8 cellular contexts compared by ENCODE assay signal in the genomic region with DNA sequence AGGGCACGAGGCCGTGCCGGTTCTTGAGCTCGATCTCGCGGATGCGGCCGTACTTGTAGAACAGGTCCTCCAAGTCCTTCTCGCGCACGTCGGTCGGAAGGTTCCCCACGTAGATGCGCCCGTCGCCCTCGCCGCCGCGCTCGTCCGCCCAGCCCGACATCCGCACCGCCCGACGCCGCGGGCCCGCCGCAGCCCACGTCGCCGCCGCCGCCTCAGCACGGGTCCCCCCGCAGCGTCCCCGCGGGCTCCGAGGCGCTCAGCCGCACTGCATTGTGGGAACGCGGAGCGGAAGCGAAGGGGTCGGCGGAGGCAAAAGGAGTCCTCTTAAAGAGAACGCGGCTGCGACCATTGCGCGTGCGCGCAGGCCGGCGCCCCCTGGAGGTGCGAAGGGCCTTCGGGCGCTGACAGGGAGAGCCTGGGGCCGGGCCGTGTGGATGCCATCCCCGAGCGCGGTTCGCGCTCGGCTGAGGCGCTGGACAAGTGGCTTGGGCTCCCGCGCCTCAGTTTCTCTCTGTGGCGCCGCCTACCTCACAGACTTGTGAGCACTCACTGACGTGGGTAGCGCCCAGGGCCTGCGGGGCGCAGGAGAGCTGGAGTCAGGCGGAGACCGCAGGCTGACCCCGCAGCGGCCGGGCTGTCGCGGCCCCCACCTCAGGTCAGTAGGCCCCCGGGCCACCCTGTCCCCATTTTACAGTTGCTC.
A peak's percentile ranks its signal among the peaks of the same experiment; 100 is the strongest.
DNase-seq lines count a peak whose midpoint lies in the region; ATAC-seq and TF ChIP-seq lines count a peak whose summit lies in the region.

A gene with protein sequence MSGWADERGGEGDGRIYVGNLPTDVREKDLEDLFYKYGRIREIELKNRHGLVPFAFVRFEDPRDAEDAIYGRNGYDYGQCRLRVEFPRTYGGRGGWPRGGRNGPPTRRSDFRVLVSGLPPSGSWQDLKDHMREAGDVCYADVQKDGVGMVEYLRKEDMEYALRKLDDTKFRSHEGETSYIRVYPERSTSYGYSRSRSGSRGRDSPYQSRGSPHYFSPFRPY (minus strand): TSS at position 299 of the 700 bp plus-strand sequence. CDS start 139 bp downstream, at position 160.

- ATAC-seq in GM21576 (IDR thresholded peaks at IDR 0.05; ENCODE audit: unreplicated experiment), result peak; percentile 87

- no peaks in the 10 kb centered on the region for H3K27me3 ChIP-seq in mucosa of stomach (ENCODE audit: control insufficient read depth, insufficient read depth, low read length)

- H3K4me3 ChIP-seq in mucosa of stomach (ENCODE audit: low read length), result peak within 1 kb of the TSS; percentile 77

- TF ChIP-seq EP300 in Ishikawa (IDR thresholded peaks at IDR 0.05; ENCODE audit: borderline replicate concordance), result no peak

- peak; percentile 88 for TF ChIP-seq POLR2A in erythroblast (IDR thresholded peaks at IDR 0.05; ENCODE audit: low read length)

- peak within 1 kb of the TSS; percentile 77 for H3K9ac ChIP-seq in mucosa of stomach (ENCODE audit: low read length)

- no peaks in the 10 kb centered on the region for H3K36me3 ChIP-seq in mucosa of stomach (ENCODE audit: control insufficient read depth, insufficient read depth, low read length)

- H3K4me1 ChIP-seq in mucosa of stomach (ENCODE audit: control insufficient read depth, insufficient read depth, low read length), result peaks cover 10% of the 10 kb centered on the region

- DNase-seq in DMS153 (lab: John Stamatoyannopoulos, UW) (peak; percentile 92), OCI-M2 (lab: John Stamatoyannopoulos, UW; ENCODE audit: unreplicated experiment) (peak; percentile 68), activated T-cell treated with anti-CD3 and anti-CD28 coated beads for 48 hours (ENCODE audit: low read depth) (peak; percentile 97), erythroblast (lab: John Stamatoyannopoulos, UW) (peak; percentile 98 to 99)
- DNase-seq in stimulated activated CD8-positive, alpha-beta memory T cell treated with anti-CD3 and anti-CD28 coated beads, Interleukin-7, amount 100 ng/mL, for 1 hour (ENCODE audit: low read depth in 2 of 2), result peak; percentile 94 to 97

- no peaks in the 10 kb centered on the region for H3K9me3 ChIP-seq in mucosa of stomach (ENCODE audit: control insufficient read depth, low read length)

- peak; percentile 17; the same call in 1 of the 2 replicates for TF ChIP-seq RAD21 in Ishikawa (IDR thresholded peaks at IDR 0.05; ENCODE audit: low read depth)

TF ChIP-seq in Ishikawa, 13 proteins besides CTCF, POLR2A, EP300 and RAD21:
- no peak for TF ChIP-seq CEBPB (IDR thresholded peaks at IDR 0.05)
- no peak for TF ChIP-seq NFIC (IDR thresholded peaks at IDR 0.05)
- TF ChIP-seq REST (IDR thresholded peaks at IDR 0.05; ENCODE audit: low read depth), result no peak
- TF ChIP-seq, protein P1, sequence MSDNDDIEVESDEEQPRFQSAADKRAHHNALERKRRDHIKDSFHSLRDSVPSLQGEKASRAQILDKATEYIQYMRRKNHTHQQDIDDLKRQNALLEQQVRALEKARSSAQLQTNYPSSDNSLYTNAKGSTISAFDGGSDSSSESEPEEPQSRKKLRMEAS (IDR thresholded peaks at IDR 0.05), result peak; percentile 93
- no peak for TF ChIP-seq EGR1 (IDR thresholded peaks at IDR 0.05)
- TF ChIP-seq TAF1 (IDR thresholded peaks at IDR 0.05; ENCODE audit: low read depth), result peak; percentile 65; the same call in 1 of the 2 replicates
- TF ChIP-seq YY1 (IDR thresholded peaks at IDR 0.05; ENCODE audit: low read depth), result peak; percentile 9; the same call in 1 of the 2 replicates
- no peak for TF ChIP-seq ZBTB7A (IDR thresholded peaks at IDR 0.05; ENCODE audit: low read depth)
- TF ChIP-seq TEAD4 (IDR thresholded peaks at IDR 0.05), result no peak
- TF ChIP-seq, protein P2, sequence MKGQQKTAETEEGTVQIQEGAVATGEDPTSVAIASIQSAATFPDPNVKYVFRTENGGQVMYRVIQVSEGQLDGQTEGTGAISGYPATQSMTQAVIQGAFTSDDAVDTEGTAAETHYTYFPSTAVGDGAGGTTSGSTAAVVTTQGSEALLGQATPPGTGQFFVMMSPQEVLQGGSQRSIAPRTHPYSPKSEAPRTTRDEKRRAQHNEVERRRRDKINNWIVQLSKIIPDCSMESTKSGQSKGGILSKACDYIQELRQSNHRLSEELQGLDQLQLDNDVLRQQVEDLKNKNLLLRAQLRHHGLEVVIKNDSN (IDR thresholded peaks at IDR 0.05), result no peak
- peak; percentile 30; the same call in 1 of the 2 replicates for TF ChIP-seq TCF12 (IDR thresholded peaks at IDR 0.05; ENCODE audit: low read depth)
- no peak for TF ChIP-seq FOXM1 (IDR thresholded peaks at IDR 0.05; ENCODE audit: borderline replicate concordance, low read depth)
- no peak for TF ChIP-seq CREB1 (IDR thresholded peaks at IDR 0.05; ENCODE audit: low read depth)
TF ChIP-seq in Ishikawa: peak in this region for 4.

Comparison
In these comparisons a context has a peak if more than half of its experiments do, and no peak if none do; other contexts are left out.
1. Peak in every context shown above with its lines: DNase-seq, ATAC-seq and H3K4me3 ChIP-seq.